Comparison of ENCODE assay signal across 23 cellular contexts in genomic region chr1:18479484-18479883, GRCh38. TPM values are rescaled to one million over a fixed set of nuclear protein-coding genes. Genes with fewer than 3 reads are reported as not detected.
A peak's percentile ranks its signal among the peaks of the same experiment; 100 is the strongest.
DNase-seq lines count a peak whose midpoint lies in the region; ATAC-seq and TF ChIP-seq lines count a peak whose summit lies in the region.
"Had no signal": no experiment of that assay in that cellular context is flagged by ENCODE, and none has a peak within 500 bp of the region (broad histone marks: within the 10 kb centered on the region; RNA-seq: fewer than 3 reads in every experiment).

No MANE protein-coding gene starts in this region.

- WGBS in hepatocyte (ENCODE audit: low lambda C conversion rate, missing lambda C conversion rate) = 88% methylated on average over 8 of the region's 8 CpGs
- WGBS in stomach, 5 donors = 58 to 80% (median 71%) methylated on average over 8 of the region's 8 CpGs

- no peak for TF ChIP-seq EP300 in stomach (IDR thresholded peaks at IDR 0.05)

- H3K9me3 ChIP-seq in OCI-LY7 (ENCODE audit: low read length) (no peaks in the 10 kb centered on the region), hepatocyte (ENCODE audit: low read depth) (no peaks in the 10 kb centered on the region), stomach (no peaks in the 10 kb centered on the region)
- H3K9me3 ChIP-seq: BE2C, gastrocnemius medialis had no signal

- POLR2A ChIA-PET in OCI-LY7 (lab: Charles Lee) = interaction anchor here (0.6 kb wide), 1 partner anchor 23 kb away, joined by 3 read pairs; no protein-coding TSS in a partner anchor

- H3K27ac ChIP-seq in OCI-LY7 (ENCODE audit: low read depth, low read length, poor library complexity, severe bottlenecking) = no peak overlapping the region
- H3K27ac ChIP-seq in hepatocyte = peak overlapping the region; percentile 69
- peak overlapping the region in 4 of 5 donors; percentile 85 to 88 (median 86) for H3K27ac ChIP-seq in stomach
- H3K27ac ChIP-seq in substantia nigra (ENCODE audit: low read depth, low read length, poor library complexity, severe bottlenecking) = no peak overlapping the region
- H3K27ac ChIP-seq: gastrocnemius medialis, HL-60, tibial nerve had no signal

- no peak for ATAC-seq in HG03280 (IDR thresholded peaks at IDR 0.05; ENCODE audit: unreplicated experiment)
- ATAC-seq: activated CD8-positive, alpha-beta memory T cell treated with anti-CD3 and anti-CD28 coated beads, Interleukin-2, amount 10 ng/mL, durations not matched to agents 7 days and 5 days; gastrocnemius medialis had no signal

- no peaks in the 10 kb centered on the region for H4K20me1 ChIP-seq in OCI-LY7 (ENCODE audit: insufficient read depth, low read length)
- H4K20me1 ChIP-seq in hepatocyte (ENCODE audit: insufficient read depth, poor library complexity, severe bottlenecking) = no peaks in the 10 kb centered on the region

- H3K79me2 ChIP-seq in OCI-LY7 (ENCODE audit: insufficient read depth, low read depth, low read length) (no peaks in the 10 kb centered on the region), hepatocyte (no peaks in the 10 kb centered on the region)

- H3K9me2 ChIP-seq in OCI-LY7 (ENCODE audit: insufficient read depth, low read length) (no peaks in the 10 kb centered on the region), hepatocyte (replicated peaks; ENCODE audit: insufficient read depth) (no peaks in the 10 kb centered on the region)

- H3K36me3 ChIP-seq in OCI-LY7 (ENCODE audit: insufficient read depth, low read length) (no peaks in the 10 kb centered on the region), hepatocyte (replicated peaks; ENCODE audit: insufficient read depth, low read depth) (no peaks in the 10 kb centered on the region), stomach (no peaks in the 10 kb centered on the region)
- H3K36me3 ChIP-seq: BE2C, gastrocnemius medialis, tibial nerve had no signal

- H2AFZ ChIP-seq in OCI-LY7 (ENCODE audit: low read length) = no peak overlapping the region
- no peak overlapping the region for H2AFZ ChIP-seq in hepatocyte

- H3K27me3 ChIP-seq in hepatocyte (no peaks in the 10 kb centered on the region), stomach (peaks cover 0 to 23% (median 0%) of the 10 kb centered on the region in 3 donors)
- H3K27me3 ChIP-seq: BE2C, tibial nerve had no signal

- intact Hi-C loops in OCI-LY7 (cut with micrococcal nuclease; ENCODE audit: unreplicated experiment) = no loop called here
- intact Hi-C loops in stomach (cut with DNase I; ENCODE audit: low total_unique reads) = no loop called here

- CTCF ChIA-PET in OCI-LY7 (lab: Charles Lee; ENCODE audit: unreplicated experiment) = no interaction called here

- H3K4me2 ChIP-seq in OCI-LY7 (ENCODE audit: low read length) (peak overlapping the region; percentile 68), hepatocyte (no peak overlapping the region)

- TF ChIP-seq POLR2A in stomach (IDR thresholded peaks at IDR 0.05) = no peak

- BruUV-seq in OCI-LY7 (replicated peaks; lab: Mats Ljungman, UMichigan) = no TSS peak

- H3K4me3 ChIP-seq in OCI-LY7 (ENCODE audit: low read depth, low read length, poor library complexity, severe bottlenecking) (no peak overlapping the region), hepatocyte (no peak overlapping the region), stomach (no peak overlapping the region)
- H3K4me3 ChIP-seq: gastrocnemius medialis, lung, tibial nerve had no signal

- TF ChIP-seq CTCF in OCI-LY7 (conservative IDR thresholded peaks at IDR 0.05; ENCODE audit: low read length) (no peak), hepatocyte (IDR thresholded peaks at IDR 0.05; ENCODE audit: poor library complexity) (no peak), stomach (IDR thresholded peaks at IDR 0.05) (no peak)

- H3K4me1 ChIP-seq in OCI-LY7 (ENCODE audit: insufficient read depth, low read length, poor library complexity, severe bottlenecking) = peaks cover 64% of the 10 kb centered on the region
- H3K4me1 ChIP-seq in hepatocyte (ENCODE audit: insufficient read depth) = peaks cover 25% of the 10 kb centered on the region
- peaks cover 30 to 42% (median 37%) of the 10 kb centered on the region in 4 donors for H3K4me1 ChIP-seq in stomach
- H3K4me1 ChIP-seq: BE2C, gastrocnemius medialis had no signal

- DNase-seq in DMS79 treated with DMSO at 0.1 percent for 48 hours (lab: John Stamatoyannopoulos, UW) (peak; percentile 47), DMS79 (lab: John Stamatoyannopoulos, UW) (no peak), OCI-LY7 (ENCODE audit: low spot score) (no peak), hepatocyte (ENCODE audit: low spot score) (no peak), stomach (no peak), activated gamma-delta T cell (lab: John Stamatoyannopoulos, UW) (no peak), substantia nigra (lab: John Stamatoyannopoulos, UW) (no peak)
- DNase-seq: activated CD4-positive, alpha-beta T cell treated with anti-CD3 and anti-CD28 coated beads, Interleukin-2, amount 10 ng/mL, durations not matched to agents 24 days and 14 days; activated CD8-positive, alpha-beta memory T cell treated with anti-CD3 and anti-CD28 coated beads, Interleukin-2, amount 10 ng/mL, durations not matched to agents 7 days and 5 days; BE2C; effector memory CD4-positive, alpha-beta T cell; gastrocnemius medialis; NCI-H2081 treated with DMSO at 0.1 percent for 48 hours; stimulated activated CD4-positive, alpha-beta T cell treated with anti-CD3 and anti-CD28 coated beads, Interleukin-4, amount 100 ng/mL, for 1 hour; stimulated activated naive CD4-positive, alpha-beta T cell; SW 1271 had no signal

RNA-seq across cellular contexts. Expression of gene KLHDC7A, which starts 1.2 kb away (rescaled TPM):
- 2.6 and 3.5 TPM in 2 replicates for total RNA-seq in OCI-LY7 (2014; rRNA removed; shearing (Covaris generic))
- total RNA-seq in OCI-LY7 (2022) (0.59 and 0.91 TPM in 2 replicates), hepatocyte (2.3 and 2.4 TPM in 2 replicates), stomach (1 to 10 TPM in 4 of 5 donors, under 1 TPM in 1; 0.29 to 8.9 (median 4.9) TPM)
- polyA plus RNA-seq in hepatocyte (0.56 and 2.2 TPM in 2 replicates), stomach (1 to 10 TPM in 1 of 3 donors, under 1 TPM in 2; 0.92 to 1.9 (median 0.93) TPM)
- total RNA-seq: activated CD4-positive, alpha-beta T cell treated with anti-CD3 and anti-CD28 coated beads, Interleukin-2, amount 10 ng/mL, durations not matched to agents 24 days and 14 days; activated CD8-positive, alpha-beta memory T cell treated with anti-CD3 and anti-CD28 coated beads, Interleukin-2, amount 10 ng/mL, durations not matched to agents 7 days and 5 days; activated T-helper 1 cell treated with anti-CD3 and anti-CD28 coated beads, Interleukin-12 subunit alpha, Interleukin-12 subunit beta, Interleukin-2, Interleukin-4 antibody, amounts not matched to agents 30 ng/mL and 10 ng/mL and 1 ng/mL, durations not matched to agents 14 hours and 24 hours and 36 hours; NCI-H460 had no signal
- polyA plus RNA-seq: keratinocyte had no signal

Comparison
In these comparisons a context has a peak if more than half of its experiments do, and no peak if none do; other contexts are left out.
1. H3K27ac ChIP-seq: peak in hepatocyte (single experiment) and stomach (4 of 5); none in OCI-LY7 (single experiment) and substantia nigra (single experiment).